ENCODE assay signal across 24 cellular contexts in genomic region chr6:43037197-43037596, GRCh38. TPM values are rescaled to one million over a fixed set of nuclear protein-coding genes. Genes with fewer than 3 reads are reported as not detected.
DNase-seq lines count a peak whose midpoint lies in the region; ATAC-seq and TF ChIP-seq lines count a peak whose summit lies in the region.
"Had no signal": no experiment of that assay in that cellular context is flagged by ENCODE, and none has a peak within 500 bp of the region (broad histone marks: within the 10 kb centered on the region; RNA-seq: fewer than 3 reads in every experiment).

No MANE protein-coding gene starts in this region.

- no peak for TF ChIP-seq CTCF in RWPE1 (conservative IDR thresholded peaks at IDR 0.05; ENCODE audit: low read depth)
- TF ChIP-seq CTCF in choroid plexus epithelial cell (conservative IDR thresholded peaks at IDR 0.05; ENCODE audit: low read depth, low read length) = peak; percentile 7
- no peak for TF ChIP-seq CTCF in adrenal gland (IDR thresholded peaks at IDR 0.05)

- 88 to 96% (median 90%) methylated on average over 5 of the region's 5 CpGs for WGBS in adrenal gland, 4 donors

- no peak for ATAC-seq in naive thymus-derived CD8-positive, alpha-beta T cell
- ATAC-seq: activated CD4-positive, CD25-positive, alpha-beta regulatory T cell treated with anti-CD3 and anti-CD28 coated beads, Interleukin-2, amount 50 U/mL, for 24 hours; naive thymus-derived CD4-positive, alpha-beta T cell had no signal

- no peak overlapping the region for H3K4me3 Mint-ChIP-seq in naive thymus-derived CD8-positive, alpha-beta T cell
- H3K4me3 Mint-ChIP-seq: activated CD4-positive, alpha-beta memory T cell treated with anti-CD3 and anti-CD28 coated beads, Interleukin-2, amount 10 ng/mL, durations not matched to agents 7 days and 5 days; mesothelial cell of epicardium; naive thymus-derived CD4-positive, alpha-beta T cell had no signal

- CTCF ChIA-PET in RWPE1 (lab: Yijun Ruan, JAX) = no interaction called here

- intact Hi-C loops in adrenal gland (cut with DNase I) = no loop called here

- no peaks in the 10 kb centered on the region for H3K9me3 ChIP-seq in adrenal gland (replicated peaks in 1 of 3)
- H3K9me3 ChIP-seq: BLaER1 treated with 17β-estradiol and CSF1 and Interleukin-3, amounts not matched to agents 10 nM and 100 nM; ovary; spleen; upper lobe of right lung had no signal

- peaks cover 0 to 74% of the 10 kb centered on the region in 2 donors for H3K36me3 ChIP-seq in adrenal gland (replicated peaks in 1 of 2)
- H3K36me3 ChIP-seq: ovary had no signal

- H3K27ac Mint-ChIP-seq in naive thymus-derived CD8-positive, alpha-beta T cell = peak overlapping the region in 6 of 10 donors; percentile 27 to 89 (median 48)
- H3K27ac Mint-ChIP-seq: activated CD4-positive, alpha-beta memory T cell treated with anti-CD3 and anti-CD28 coated beads, Interleukin-2, amount 10 ng/mL, durations not matched to agents 7 days and 5 days; mesothelial cell of epicardium had no signal

- no peaks in the 10 kb centered on the region for H3K9me3 Mint-ChIP-seq in naive thymus-derived CD8-positive, alpha-beta T cell
- H3K9me3 Mint-ChIP-seq: activated CD4-positive, alpha-beta memory T cell treated with anti-CD3 and anti-CD28 coated beads, Interleukin-2, amount 10 ng/mL, durations not matched to agents 7 days and 5 days; mesothelial cell of epicardium; naive thymus-derived CD4-positive, alpha-beta T cell had no signal

- DNase-seq in D341Med (ENCODE audit: low spot score) (peak; percentile 22), RWPE1 (ENCODE audit: low spot score) (no peak), choroid plexus epithelial cell (ENCODE audit: low read depth) (no peak), adrenal gland (no peak), NCI-H1105 treated with DMSO at 0.1 percent for 48 hours (lab: John Stamatoyannopoulos, UW) (no peak), islet precursor cell (no peak), NCI-H146 (lab: John Stamatoyannopoulos, UW) (no peak)
- peak in 1 of 10 donors; percentile 24 for DNase-seq in naive thymus-derived CD8-positive, alpha-beta T cell
- DNase-seq: activated CD4-positive, alpha-beta memory T cell treated with anti-CD3 and anti-CD28 coated beads, Interleukin-2, amount 10 ng/mL, durations not matched to agents 7 days and 5 days; activated gamma-delta T cell treated with Interleukin-2 at 50 U/mL for 16 hours; naive thymus-derived CD4-positive, alpha-beta T cell; NCI-H1048; NCI-H187; NCI-H2171 treated with DMSO at 0.1 percent for 48 hours; NCI-H524 treated with DMSO at 0.1 percent for 48 hours; ovary; retina; SIG-M5; spleen; upper lobe of right lung had no signal

- peaks cover 0 to 8% (median under 1%) of the 10 kb centered on the region in 4 donors for H3K4me1 Mint-ChIP-seq in naive thymus-derived CD8-positive, alpha-beta T cell
- H3K4me1 Mint-ChIP-seq: mesothelial cell of epicardium had no signal

- no peak for TF ChIP-seq POLR2A in adrenal gland (IDR thresholded peaks at IDR 0.05)

- H3K4me1 ChIP-seq in adrenal gland (replicated peaks in 1 of 2) = no peaks in the 10 kb centered on the region
- H3K4me1 ChIP-seq: spleen, upper lobe of right lung had no signal

- no peak overlapping the region for H3K4me3 ChIP-seq in choroid plexus epithelial cell (ENCODE audit: low read depth, low read length)
- no peak overlapping the region for H3K4me3 ChIP-seq in adrenal gland
- H3K4me3 ChIP-seq: BLaER1 treated with 17β-estradiol and CSF1 and Interleukin-3, amounts not matched to agents 10 nM and 100 nM; cardiac muscle cell; ovary; spleen; upper lobe of right lung had no signal

- peak overlapping the region; percentile 21 for H3K27ac ChIP-seq in RWPE1
- no peak overlapping the region for H3K27ac ChIP-seq in adrenal gland
- H3K27ac ChIP-seq: BLaER1 treated with 17β-estradiol and CSF1 and Interleukin-3, amounts not matched to agents 10 nM and 100 nM; cardiac muscle cell; ovary; spleen; upper lobe of right lung had no signal

- POLR2A ChIA-PET in RWPE1 (lab: Yijun Ruan, JAX; ENCODE audit: low non-redundant PET) = no interaction called here
- POLR2A ChIA-PET in naive thymus-derived CD8-positive, alpha-beta T cell (lab: Charles Lee) = interaction anchor here (0.7 kb wide), 1 partner anchor 996 kb away, joined by 3 read pairs; no protein-coding TSS in a partner anchor

- H3K36me3 Mint-ChIP-seq in naive thymus-derived CD8-positive, alpha-beta T cell = peaks cover 0 to 65% (median 6%) of the 10 kb centered on the region in 3 donors

- no peaks in the 10 kb centered on the region for H3K27me3 Mint-ChIP-seq in naive thymus-derived CD8-positive, alpha-beta T cell
- H3K27me3 Mint-ChIP-seq: activated CD4-positive, alpha-beta memory T cell treated with anti-CD3 and anti-CD28 coated beads, Interleukin-2, amount 10 ng/mL, durations not matched to agents 7 days and 5 days; naive thymus-derived CD4-positive, alpha-beta T cell had no signal

- no peaks in the 10 kb centered on the region for H3K27me3 ChIP-seq in adrenal gland
- H3K27me3 ChIP-seq: BLaER1 treated with 17β-estradiol and CSF1 and Interleukin-3, amounts not matched to agents 10 nM and 100 nM; cardiac muscle cell; ovary; spleen; upper lobe of right lung had no signal

RNA-seq across cellular contexts. Expression of gene RRP36, which starts 15.8 kb away (rescaled TPM):
- total RNA-seq in naive thymus-derived CD8-positive, alpha-beta T cell = 10 to 100 TPM; 53.9 to 55.5 TPM
- 10 to 100 TPM; 52.7 to 74.5 (median 57.8) TPM for polyA plus RNA-seq in naive thymus-derived CD8-positive, alpha-beta T cell
- total RNA-seq in adrenal gland = 10 to 100 TPM; 37.9 to 81.6 (median 50.7) TPM
- polyA plus RNA-seq in adrenal gland = 10 to 100 TPM; 29.6 to 98.2 (median 32.1) TPM

RNA-seq across cellular contexts. Expression of gene CUL7, which starts 16.5 kb away (rescaled TPM):
- total RNA-seq in naive thymus-derived CD8-positive, alpha-beta T cell = 10 to 100 TPM; 13.2 to 14.4 TPM
- polyA plus RNA-seq in naive thymus-derived CD8-positive, alpha-beta T cell = 1 to 10 TPM; 1.6 to 3.5 (median 1.6) TPM
- total RNA-seq in adrenal gland = 10 to 100 TPM; 17.9 to 47.2 (median 35.1) TPM
- 10 to 100 TPM; 12.0 to 30.6 (median 19.3) TPM for polyA plus RNA-seq in adrenal gland

RNA-seq across cellular contexts. Expression of gene MRPL2, which starts 22.0 kb away (rescaled TPM):
- total RNA-seq in naive thymus-derived CD8-positive, alpha-beta T cell = 10 to 100 TPM; 58.1 to 59.3 TPM
- polyA plus RNA-seq in naive thymus-derived CD8-positive, alpha-beta T cell = 10 to 100 TPM; 40.7 to 69.9 (median 59.5) TPM
- 100 to 1,000 TPM in 1 of 8 donors, 10 to 100 TPM in 7; 16.7 to 118 (median 75.1) TPM for total RNA-seq in adrenal gland
- 100 to 1,000 TPM in 2 of 3 donors, 10 to 100 TPM in 1; 65.9 to 143 (median 124) TPM for polyA plus RNA-seq in adrenal gland

RNA-seq across cellular contexts. Expression of gene KLC4, which starts 22.2 kb away (rescaled TPM):
- 10 to 100 TPM; 57.2 to 64.6 TPM for total RNA-seq in naive thymus-derived CD8-positive, alpha-beta T cell
- polyA plus RNA-seq in naive thymus-derived CD8-positive, alpha-beta T cell = 10 to 100 TPM in 2 of 3 donors, 1 to 10 TPM in 1; 9.9 to 12.7 (median 10.9) TPM
- total RNA-seq in adrenal gland = 10 to 100 TPM; 16.1 to 51.9 (median 33.3) TPM
- polyA plus RNA-seq in adrenal gland = 10 to 100 TPM; 14.2 to 84.9 (median 47.1) TPM

RNA-seq across cellular contexts. Expression of gene KLHDC3, which starts 23.1 kb away (rescaled TPM):
- total RNA-seq in naive thymus-derived CD8-positive, alpha-beta T cell = 10 to 100 TPM; 71.6 to 77.3 TPM
- polyA plus RNA-seq in naive thymus-derived CD8-positive, alpha-beta T cell = 100 to 1,000 TPM; 107 to 136 (median 117) TPM
- 100 to 1,000 TPM in 6 of 8 donors, 10 to 100 TPM in 2; 72.3 to 139 (median 105) TPM for total RNA-seq in adrenal gland
- polyA plus RNA-seq in adrenal gland = 100 to 1,000 TPM in 2 of 3 donors, 10 to 100 TPM in 1; 51.2 to 144 (median 112) TPM
